In the genomic region with DNA sequence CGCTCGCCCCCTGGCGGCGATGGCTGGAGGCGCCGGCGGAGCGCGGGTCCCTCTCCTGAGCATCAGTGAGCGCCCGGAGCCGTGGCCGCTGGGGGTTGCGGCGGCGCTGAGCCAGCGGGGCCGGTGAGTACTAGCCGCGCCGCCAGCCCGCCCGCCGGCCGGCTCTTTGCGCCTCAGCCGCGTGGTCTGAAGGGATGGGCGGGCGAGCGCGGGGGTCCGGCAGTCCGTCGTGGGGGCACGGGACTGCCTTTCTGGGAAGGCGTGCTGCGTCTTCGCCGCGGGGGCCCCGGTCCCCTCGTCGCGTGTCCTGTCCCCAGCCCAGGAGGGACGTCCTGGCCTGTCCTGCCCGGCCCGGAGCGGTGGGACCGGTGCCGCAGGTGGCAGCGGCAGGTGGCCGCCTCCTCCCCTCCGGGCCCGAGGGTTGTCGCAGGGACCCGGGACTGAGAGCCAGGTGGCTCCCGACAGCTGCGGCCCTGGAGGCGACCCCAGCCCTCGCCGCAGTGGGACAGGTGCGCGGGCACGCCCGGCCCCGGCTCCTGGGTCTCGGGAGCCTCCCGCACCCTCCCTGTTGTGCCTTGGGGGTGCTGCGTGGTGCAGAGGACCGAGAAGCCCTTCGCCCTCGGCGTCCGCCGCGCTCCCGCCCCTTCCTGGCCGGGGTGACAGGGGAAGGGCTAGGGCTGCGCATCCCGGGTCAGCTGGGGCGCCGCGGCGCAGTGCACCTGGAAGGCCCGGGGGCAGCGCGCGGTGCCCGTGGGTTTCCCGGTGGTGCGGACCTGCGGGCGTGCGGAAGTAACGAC, we compare ENCODE assay signal across 8 cellular contexts.
A peak's percentile ranks its signal among the peaks of the same experiment; 100 is the strongest.
DNase-seq lines count a peak whose midpoint lies in the region; ATAC-seq and TF ChIP-seq lines count a peak whose summit lies in the region.

A gene with protein sequence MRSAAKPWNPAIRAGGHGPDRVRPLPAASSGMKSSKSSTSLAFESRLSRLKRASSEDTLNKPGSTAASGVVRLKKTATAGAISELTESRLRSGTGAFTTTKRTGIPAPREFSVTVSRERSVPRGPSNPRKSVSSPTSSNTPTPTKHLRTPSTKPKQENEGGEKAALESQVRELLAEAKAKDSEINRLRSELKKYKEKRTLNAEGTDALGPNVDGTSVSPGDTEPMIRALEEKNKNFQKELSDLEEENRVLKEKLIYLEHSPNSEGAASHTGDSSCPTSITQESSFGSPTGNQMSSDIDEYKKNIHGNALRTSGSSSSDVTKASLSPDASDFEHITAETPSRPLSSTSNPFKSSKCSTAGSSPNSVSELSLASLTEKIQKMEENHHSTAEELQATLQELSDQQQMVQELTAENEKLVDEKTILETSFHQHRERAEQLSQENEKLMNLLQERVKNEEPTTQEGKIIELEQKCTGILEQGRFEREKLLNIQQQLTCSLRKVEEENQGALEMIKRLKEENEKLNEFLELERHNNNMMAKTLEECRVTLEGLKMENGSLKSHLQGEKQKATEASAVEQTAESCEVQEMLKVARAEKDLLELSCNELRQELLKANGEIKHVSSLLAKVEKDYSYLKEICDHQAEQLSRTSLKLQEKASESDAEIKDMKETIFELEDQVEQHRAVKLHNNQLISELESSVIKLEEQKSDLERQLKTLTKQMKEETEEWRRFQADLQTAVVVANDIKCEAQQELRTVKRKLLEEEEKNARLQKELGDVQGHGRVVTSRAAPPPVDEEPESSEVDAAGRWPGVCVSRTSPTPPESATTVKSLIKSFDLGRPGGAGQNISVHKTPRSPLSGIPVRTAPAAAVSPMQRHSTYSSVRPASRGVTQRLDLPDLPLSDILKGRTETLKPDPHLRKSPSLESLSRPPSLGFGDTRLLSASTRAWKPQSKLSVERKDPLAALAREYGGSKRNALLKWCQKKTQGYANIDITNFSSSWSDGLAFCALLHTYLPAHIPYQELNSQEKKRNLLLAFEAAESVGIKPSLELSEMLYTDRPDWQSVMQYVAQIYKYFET (plus strand): TSS at position 58 of the 797 bp plus-strand sequence. CDS start 87,293 bp downstream, outside the sequence.

- TF ChIP-seq CTCF in OCI-LY3 (IDR thresholded peaks at IDR 0.05; ENCODE audit: low read depth, low read length), result peak; percentile 41

- H3K4me2 ChIP-seq in OCI-LY3 (ENCODE audit: low read length), result peak within 1 kb of the TSS; percentile 74

- peak within 1 kb of the TSS; percentile 23; the same call in 1 of the 2 replicates for H3K27ac ChIP-seq in OCI-LY3 (ENCODE audit: low read length)
- H3K27ac ChIP-seq in muscle layer of duodenum (ENCODE audit: low read length), result no peak within 1 kb of the TSS

- peak within 1 kb of the TSS; percentile 83 for H2AFZ ChIP-seq in OCI-LY3 (ENCODE audit: low read depth, low read length)

- H4K20me1 ChIP-seq in OCI-LY3 (ENCODE audit: insufficient read depth, low read length), result no peaks in the 10 kb centered on the region

- no peaks in the 10 kb centered on the region for H3K79me2 ChIP-seq in OCI-LY3 (ENCODE audit: low read length)

- H3K27me3 ChIP-seq in OCI-LY3 (ENCODE audit: low read depth, low read length), result no peaks in the 10 kb centered on the region
- peaks cover 9% of the 10 kb centered on the region for H3K27me3 ChIP-seq in muscle layer of duodenum (ENCODE audit: low read depth, low read length)

- peak; percentile 98 for ATAC-seq in GM19452 (IDR thresholded peaks at IDR 0.05; ENCODE audit: unreplicated experiment)

- H3K4me3 ChIP-seq in OCI-LY3 (ENCODE audit: low read length) (peak within 1 kb of the TSS; percentile 83), muscle layer of duodenum (ENCODE audit: low read depth in 1 of 2, low read length in 2 of 2) (peak within 1 kb of the TSS; percentile 84 to 86)

- H3K9me3 ChIP-seq in OCI-LY3 (ENCODE audit: insufficient read depth, low read length) (no peaks in the 10 kb centered on the region), muscle layer of duodenum (ENCODE audit: control insufficient read depth in 1 of 2, low read length in 2 of 2) (no peaks in the 10 kb centered on the region)

- H3K4me1 ChIP-seq in OCI-LY3 (ENCODE audit: low read length) (peaks cover 6% of the 10 kb centered on the region; the same call in 1 of the 2 replicates), muscle layer of duodenum (ENCODE audit: control insufficient read depth in 1 of 2, insufficient read depth in 2 of 2, low read length in 2 of 2) (peaks cover 4 to 14% of the 10 kb centered on the region in 2 donors)

- H3K36me3 ChIP-seq in OCI-LY3 (replicated peaks; ENCODE audit: low read depth, low read length) (no peaks in the 10 kb centered on the region), muscle layer of duodenum (ENCODE audit: control insufficient read depth in 1 of 2, insufficient read depth in 2 of 2, low read length in 2 of 2) (no peaks in the 10 kb centered on the region)

- peak; percentile 67 for TF ChIP-seq POLR2A in erythroblast (IDR thresholded peaks at IDR 0.05; ENCODE audit: low read length)

- DNase-seq in CD1c-positive myeloid dendritic cell (ENCODE audit: extremely low spot score), result peak; percentile 89
- peak; percentile 87 for DNase-seq in HK-2 (ENCODE audit: unreplicated experiment)
- peak; percentile 98 for DNase-seq in activated CD8-positive, alpha-beta memory T cell treated with anti-CD3 and anti-CD28 coated beads, Interleukin-2, amount 50 U/mL, for 48 hours
- DNase-seq in erythroblast (lab: John Stamatoyannopoulos, UW), result peak; percentile 87 to 94
- peak; percentile 59 to 78 for DNase-seq in stimulated activated CD8-positive, alpha-beta memory T cell treated with anti-CD3 and anti-CD28 coated beads, Interleukin-7, amount 100 ng/mL, for 48 hours (ENCODE audit: extremely low read depth in 1 of 2, low read depth in 1 of 2)

- H3K9ac ChIP-seq in OCI-LY3 (ENCODE audit: low read length), result peak within 1 kb of the TSS; percentile 65
